Comparison of ENCODE assay signal across 20 cellular contexts in genomic region chr4:5370286-5370685, GRCh38.
DNase-seq lines count a peak whose midpoint lies in the region; ATAC-seq and TF ChIP-seq lines count a peak whose summit lies in the region.
"Had no signal": no experiment of that assay in that cellular context is flagged by ENCODE, and none has a peak within 500 bp of the region (broad histone marks: within the 10 kb centered on the region; RNA-seq: fewer than 3 reads in every experiment).

No MANE protein-coding gene starts in this region.

- H3K36me3 Mint-ChIP-seq in activated CD4-positive, alpha-beta memory T cell treated with anti-CD3 and anti-CD28 coated beads for 36 hours, result no peaks in the 10 kb centered on the region

- H3K4me3 ChIP-seq in PC-3 (ENCODE audit: low read length) (no peak overlapping the region), epithelial cell of esophagus (ENCODE audit: low read length) (no peak overlapping the region), smooth muscle cell (no peak overlapping the region)
- H3K4me3 ChIP-seq: esophagus squamous epithelium had no signal

- no peaks in the 10 kb centered on the region for H3K79me2 ChIP-seq in PC-3 (ENCODE audit: low read length)
- no peaks in the 10 kb centered on the region for H3K79me2 ChIP-seq in smooth muscle cell (ENCODE audit: low read depth)

- peak overlapping the region; percentile 10; the same call in 1 of the 2 replicates for H3K4me2 ChIP-seq in PC-3 (ENCODE audit: low read length)
- H3K4me2 ChIP-seq in smooth muscle cell, result no peak overlapping the region

- DNase-seq in Daoy (ENCODE audit: low read depth) (peak; percentile 77), PC-3 (peak; percentile 90), epithelial cell of esophagus (ENCODE audit: low read depth) (peak; percentile 84), smooth muscle cell (lab: John Stamatoyannopoulos, UW; ENCODE audit: unreplicated experiment) (no peak), DMS79 (lab: John Stamatoyannopoulos, UW) (no peak), NCI-H82 (lab: John Stamatoyannopoulos, UW) (no peak)
- DNase-seq in activated CD4-positive, alpha-beta memory T cell treated with anti-CD3 and anti-CD28 coated beads for 36 hours, result no peak
- DNase-seq: activated gamma-delta T cell; amygdala; esophagus squamous epithelium; GOT3; hippocampal formation; left cardiac atrium; NCI-H1105 treated with DMSO at 0.1 percent for 48 hours; SHP77 treated with DMSO at 0.1 percent for 48 hours; stimulated activated CD4-positive, alpha-beta T cell treated with anti-CD3 and anti-CD28 coated beads, Interleukin-2, amount 100 ng/mL, for 48 hours had no signal

- H3K4me1 Mint-ChIP-seq in activated CD4-positive, alpha-beta memory T cell treated with anti-CD3 and anti-CD28 coated beads for 36 hours (ENCODE audit: low read depth), result no peaks in the 10 kb centered on the region

- POLR2A ChIA-PET in PC-3 (lab: Charles Lee; ENCODE audit: unreplicated experiment), result no interaction called here
- POLR2A ChIA-PET in activated CD4-positive, alpha-beta memory T cell treated with anti-CD3 and anti-CD28 coated beads for 36 hours (lab: Charles Lee), result no interaction called here

- H3K9me2 ChIP-seq in PC-3 (replicated peaks; ENCODE audit: low read length), result no peaks in the 10 kb centered on the region

- CTCF ChIA-PET in PC-3 (lab: Charles Lee), result no interaction called here
- CTCF ChIA-PET in activated CD4-positive, alpha-beta memory T cell treated with anti-CD3 and anti-CD28 coated beads for 36 hours (lab: Charles Lee), result no interaction called here

- H3K36me3 ChIP-seq in PC-3 (ENCODE audit: low read depth, low read length) (no peaks in the 10 kb centered on the region), smooth muscle cell (ENCODE audit: low read depth) (no peaks in the 10 kb centered on the region)
- H3K36me3 ChIP-seq: esophagus squamous epithelium had no signal

- H3F3A ChIP-seq in PC-3 (ENCODE audit: low read length, unreplicated experiment), result no peaks in the 10 kb centered on the region
- H3F3A ChIP-seq in smooth muscle cell (ENCODE audit: low read depth), result peaks cover 2% of the 10 kb centered on the region

- H3K27ac Mint-ChIP-seq in activated CD4-positive, alpha-beta memory T cell treated with anti-CD3 and anti-CD28 coated beads for 36 hours, result no peak overlapping the region
- H3K27ac Mint-ChIP-seq: T-helper 2 cell treated with Interferon-gamma antibody and Interleukin-4, amounts not matched to agents 5 μg/mL and 100 μg/mL, for 36 hours had no signal

- no peak for TF ChIP-seq CTCF in PC-3 (conservative IDR thresholded peaks at IDR 0.05; ENCODE audit: low read depth, low read length)
- no peak for TF ChIP-seq CTCF in epithelial cell of esophagus (IDR thresholded peaks at IDR 0.05; ENCODE audit: insufficient read depth, low read depth, low read length, missing control alignments)
- no peak for TF ChIP-seq CTCF in smooth muscle cell (IDR thresholded peaks at IDR 0.05; ENCODE audit: borderline replicate concordance, insufficient read depth, poor library complexity, severe bottlenecking)

- peaks cover 5% of the 10 kb centered on the region for H3K9me3 Mint-ChIP-seq in activated CD4-positive, alpha-beta memory T cell treated with anti-CD3 and anti-CD28 coated beads for 36 hours

- WGBS in smooth muscle cell (ENCODE audit: low lambda C conversion rate), result 52% methylated on average over 2 of the region's 2 CpGs

- peak overlapping the region; percentile 99 for H3K27ac ChIP-seq in PC-3 (ENCODE audit: low read length)
- peak overlapping the region; percentile 29 for H3K27ac ChIP-seq in smooth muscle cell (ENCODE audit: low read depth)
- H3K27ac ChIP-seq: esophagus squamous epithelium, HL-60 had no signal

- BruUV-seq in PC-3 (replicated peaks; lab: Mats Ljungman, UMichigan), result no TSS peak

- H3K27me3 ChIP-seq in PC-3 (ENCODE audit: low read length) (no peaks in the 10 kb centered on the region), smooth muscle cell (ENCODE audit: low read depth) (no peaks in the 10 kb centered on the region)
- H3K27me3 ChIP-seq: esophagus squamous epithelium had no signal

- intact Hi-C loops in PC-3 (cut with micrococcal nuclease), result loop anchor here (10.0 kb wide), 1 partner anchor 425 kb away; no protein-coding TSS in a partner anchor
- intact Hi-C loops in activated CD4-positive, alpha-beta memory T cell treated with anti-CD3 and anti-CD28 coated beads for 36 hours (cut with micrococcal nuclease), result no loop called here

- H4K20me1 ChIP-seq in PC-3 (ENCODE audit: low read length) (no peaks in the 10 kb centered on the region), smooth muscle cell (ENCODE audit: low read depth) (no peaks in the 10 kb centered on the region)

- H3K27me3 Mint-ChIP-seq in activated CD4-positive, alpha-beta memory T cell treated with anti-CD3 and anti-CD28 coated beads for 36 hours, result no peaks in the 10 kb centered on the region

- H2AFZ ChIP-seq in PC-3 (ENCODE audit: low read length) (no peak overlapping the region), smooth muscle cell (ENCODE audit: low read depth) (no peak overlapping the region)

- no peaks in the 10 kb centered on the region for H3K9me3 ChIP-seq in PC-3 (ENCODE audit: low read length)
- no peaks in the 10 kb centered on the region for H3K9me3 ChIP-seq in smooth muscle cell (replicated peaks; ENCODE audit: low read depth)

- H3K4me3 Mint-ChIP-seq in activated CD4-positive, alpha-beta memory T cell treated with anti-CD3 and anti-CD28 coated beads for 36 hours, result no peak overlapping the region
- H3K4me3 Mint-ChIP-seq: T-helper 2 cell treated with Interferon-gamma antibody and Interleukin-4, amounts not matched to agents 5 μg/mL and 100 μg/mL, for 36 hours had no signal

- ATAC-seq in PC-3, result peak; percentile 43
- ATAC-seq: activated CD4-positive, CD25-positive, alpha-beta regulatory T cell treated with anti-CD3 and anti-CD28 coated beads, Interleukin-2, amount 50 U/mL, for 24 hours; left cardiac atrium; sciatic nerve had no signal

- H3K4me1 ChIP-seq in PC-3 (ENCODE audit: insufficient read depth, low read length), result peaks cover 71% of the 10 kb centered on the region
- H3K4me1 ChIP-seq in smooth muscle cell (ENCODE audit: low read depth), result no peaks in the 10 kb centered on the region

- H3K9ac ChIP-seq in PC-3 (ENCODE audit: low read length), result peak overlapping the region; percentile 86
- no peak overlapping the region for H3K9ac ChIP-seq in smooth muscle cell (ENCODE audit: low read depth)

Comparison
In these comparisons a context has a peak if more than half of its experiments do, and no peak if none do; other contexts are left out.
1. DNase-seq: peak in Daoy (single experiment), PC-3 (single experiment) and epithelial cell of esophagus (single experiment); none in smooth muscle cell (single experiment), DMS79 (single experiment), activated CD4-positive, alpha-beta memory T cell treated with anti-CD3 and anti-CD28 coated beads for 36 hours (single experiment) and NCI-H82 (single experiment).